ENCODE assay signal across 10 cellular contexts in genomic region chr2:29015701-29016470, GRCh38. TPM values are rescaled to one million over a fixed set of nuclear protein-coding genes. Genes with fewer than 3 reads are reported as not detected.
DNase-seq lines count a peak whose midpoint lies in the region; ATAC-seq, FAIRE-seq and TF ChIP-seq lines count a peak whose summit lies in the region.
"Had no signal": no experiment of that assay in that cellular context is flagged by ENCODE, and none has a peak within 500 bp of the region (broad histone marks: within the 10 kb centered on the region; RNA-seq: fewer than 3 reads in every experiment).

No MANE protein-coding gene starts in this region.

- no peaks in the 10 kb centered on the region for H3K36me3 Mint-ChIP-seq in activated naive CD4-positive, alpha-beta T cell treated with anti-CD3 and anti-CD28 coated beads, Interleukin-2, amount 50 U/mL, for 24 hours
- H3K36me3 Mint-ChIP-seq in naive thymus-derived CD8-positive, alpha-beta T cell = no peaks in the 10 kb centered on the region

- ATAC-seq in naive thymus-derived CD8-positive, alpha-beta T cell = no peak
- ATAC-seq in HG02973 (IDR thresholded peaks at IDR 0.05; ENCODE audit: unreplicated experiment) = no peak

- H3K9me3 Mint-ChIP-seq in activated naive CD4-positive, alpha-beta T cell treated with anti-CD3 and anti-CD28 coated beads, Interleukin-2, amount 50 U/mL, for 24 hours = no peaks in the 10 kb centered on the region
- no peaks in the 10 kb centered on the region for H3K9me3 Mint-ChIP-seq in naive thymus-derived CD8-positive, alpha-beta T cell

- H3K27me3 ChIP-seq in adrenal gland = no peaks in the 10 kb centered on the region

- H3K27me3 Mint-ChIP-seq in activated naive CD4-positive, alpha-beta T cell treated with anti-CD3 and anti-CD28 coated beads, Interleukin-2, amount 50 U/mL, for 24 hours = no peaks in the 10 kb centered on the region
- H3K27me3 Mint-ChIP-seq in naive thymus-derived CD8-positive, alpha-beta T cell = no peaks in the 10 kb centered on the region

- peak overlapping the region; percentile 81 for H3K4me3 Mint-ChIP-seq in activated naive CD4-positive, alpha-beta T cell treated with anti-CD3 and anti-CD28 coated beads, Interleukin-2, amount 50 U/mL, for 24 hours
- peak overlapping the region; percentile 68 to 93 (median 83) for H3K4me3 Mint-ChIP-seq in naive thymus-derived CD8-positive, alpha-beta T cell

- peak; percentile 27 for FAIRE-seq in urothelium cell line (lab: Jason Lieb, UNC)

- H3K27ac Mint-ChIP-seq in activated naive CD4-positive, alpha-beta T cell treated with anti-CD3 and anti-CD28 coated beads, Interleukin-2, amount 50 U/mL, for 24 hours = peak overlapping the region; percentile 97
- peak overlapping the region; percentile 96 to 100 (median 99) for H3K27ac Mint-ChIP-seq in naive thymus-derived CD8-positive, alpha-beta T cell

- no peaks in the 10 kb centered on the region for H3K9me3 ChIP-seq in adrenal gland (replicated peaks in 1 of 3)
- H3K9me3 ChIP-seq: mucosa of descending colon had no signal

- POLR2A ChIA-PET in naive thymus-derived CD8-positive, alpha-beta T cell (lab: Charles Lee) = interaction anchor here (0.6 to 6.5 kb wide), 6 partner anchors 14 to 100 kb away, joined by 3 to 62 read pairs (median 4); partner anchors contain the start of gene CLIP4

- intact Hi-C loops in adrenal gland (cut with DNase I) = no loop called here

- H3K4me1 ChIP-seq in adrenal gland (replicated peaks in 1 of 2) = peaks cover 0 to 23% of the 10 kb centered on the region in 2 donors

- peaks cover 73% of the 10 kb centered on the region for H3K4me1 Mint-ChIP-seq in activated naive CD4-positive, alpha-beta T cell treated with anti-CD3 and anti-CD28 coated beads, Interleukin-2, amount 50 U/mL, for 24 hours
- H3K4me1 Mint-ChIP-seq in naive thymus-derived CD8-positive, alpha-beta T cell = peaks cover 48 to 71% (median 64%) of the 10 kb centered on the region in 4 donors

- TF ChIP-seq CTCF in adrenal gland (IDR thresholded peaks at IDR 0.05) = no peak

- 64 to 71% (median 70%) methylated on average over 17 of the region's 17 CpGs for WGBS in adrenal gland, 4 donors

- no peak for TF ChIP-seq POLR2A in adrenal gland (IDR thresholded peaks at IDR 0.05)

- no peak overlapping the region for H3K4me3 ChIP-seq in adrenal gland
- H3K4me3 ChIP-seq: mucosa of descending colon had no signal

- peak overlapping the region in 4 of 5 donors; percentile 28 to 84 (median 48) for H3K27ac ChIP-seq in adrenal gland

- DNase-seq in activated naive CD4-positive, alpha-beta T cell treated with Interleukin-2 at 50 U/mL for 16 hours = no peak
- DNase-seq in adrenal gland (peak in 2 of 7 donors; percentile 34 to 69), urothelium cell line (ENCODE audit: low spot score) (no peak), germinal center (ENCODE audit: low spot score) (no peak), NCI-H2107 (lab: John Stamatoyannopoulos, UW) (no peak)
- DNase-seq in naive thymus-derived CD8-positive, alpha-beta T cell = no peak
- DNase-seq: hippocampal formation, mucosa of descending colon had no signal

- no peaks in the 10 kb centered on the region for H3K36me3 ChIP-seq in adrenal gland (replicated peaks in 1 of 2)

RNA-seq across cellular contexts. Expression of gene TOGARAM2, which starts 34.8 kb away (rescaled TPM):
- 1 to 10 TPM in 4 of 8 donors, under 1 TPM in 4; under 0.01 to 5.3 (median 1.1) TPM for total RNA-seq in adrenal gland
- polyA plus RNA-seq in adrenal gland = 10 to 100 TPM in 1 of 3 donors, 1 to 10 TPM in 1, under 1 TPM in 1; 0.16 to 26.4 (median 7.5) TPM
- total RNA-seq in naive thymus-derived CD8-positive, alpha-beta T cell = under 1 TPM; 0.47 to 0.75 TPM
- polyA plus RNA-seq in naive thymus-derived CD8-positive, alpha-beta T cell = 1 to 10 TPM in 1 of 3 donors, under 1 TPM in 1, not detected in 1; 0.32 to 1.9 TPM

RNA-seq across cellular contexts. Expression of gene PCARE, which starts 58.4 kb away (rescaled TPM):
- under 1 TPM in 1 of 8 donors, not detected in 7; 0.17 TPM for total RNA-seq in adrenal gland
- under 1 TPM; 0.02 to 0.08 (median 0.03) TPM for polyA plus RNA-seq in adrenal gland
- not detected for total RNA-seq in naive thymus-derived CD8-positive, alpha-beta T cell
- polyA plus RNA-seq in naive thymus-derived CD8-positive, alpha-beta T cell = not detected
- total RNA-seq: mucosa of descending colon had no signal
